16 cellular contexts compared by ENCODE assay signal in the genomic region with DNA sequence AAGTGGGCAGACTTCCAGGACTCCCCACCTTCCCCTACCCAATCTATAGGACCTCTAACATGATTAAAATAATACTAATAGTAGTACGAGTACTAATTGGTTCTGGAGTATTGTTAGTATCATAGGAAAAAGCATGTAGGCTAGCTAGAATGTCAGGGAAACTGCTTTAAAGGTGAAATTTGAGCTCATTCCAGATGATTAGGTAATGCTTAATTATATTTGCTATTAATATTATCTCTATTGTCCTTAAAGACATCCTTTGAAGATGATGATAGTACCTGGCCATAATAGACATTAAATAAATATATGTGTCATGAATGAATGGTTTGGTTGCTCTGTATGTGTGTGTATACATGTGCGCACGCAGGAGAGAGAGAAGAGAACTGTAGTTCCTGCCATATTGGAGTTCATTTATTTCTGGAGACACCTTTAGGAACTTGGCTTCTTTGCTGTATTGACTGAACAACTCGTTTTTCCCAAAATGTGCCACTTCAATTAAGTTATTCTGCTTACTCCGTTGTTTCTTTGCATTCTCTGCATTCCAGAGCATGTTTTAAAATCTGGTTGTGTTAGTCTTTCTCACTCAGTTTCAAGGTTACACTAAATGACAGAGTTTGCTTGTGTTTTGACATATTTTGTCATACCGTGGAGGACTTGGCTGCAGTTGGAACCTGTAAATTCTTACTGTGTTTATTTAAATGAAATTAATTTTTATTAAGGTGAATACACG.
DNase-seq lines count a peak whose midpoint lies in the region; ATAC-seq, FAIRE-seq and TF ChIP-seq lines count a peak whose summit lies in the region.
"Had no signal": no experiment of that assay in that cellular context is flagged by ENCODE, and none has a peak within 500 bp of the region (broad histone marks: within the 10 kb centered on the region; RNA-seq: fewer than 3 reads in every experiment).

No MANE protein-coding gene starts in this region.

- WGBS in A549 (ENCODE audit: missing lambda C conversion rate): 54% methylated on average over 7 of the region's 7 CpGs

- peak overlapping the region; percentile 69 for H3K27ac Mint-ChIP-seq in progenitor cell of endocrine pancreas

- H3K4me3 Mint-ChIP-seq in progenitor cell of endocrine pancreas (ENCODE audit: low read depth): no peak overlapping the region
- H3K4me3 Mint-ChIP-seq: natural killer cell had no signal

- ATAC-seq in A549 (no peak), HG03095 (IDR thresholded peaks at IDR 0.05; ENCODE audit: unreplicated experiment) (no peak)
- ATAC-seq: esophagus mucosa, lower lobe of right lung, natural killer cell had no signal

- TF ChIP-seq CTCF in A549 (IDR thresholded peaks at IDR 0.05): no peak
- TF ChIP-seq CTCF in choroid plexus epithelial cell (conservative IDR thresholded peaks at IDR 0.05; ENCODE audit: low read depth, low read length): no peak
- no peak for TF ChIP-seq CTCF in progenitor cell of endocrine pancreas (IDR thresholded peaks at IDR 0.05; ENCODE audit: unreplicated experiment)

- peaks cover 67% of the 10 kb centered on the region for H3K4me1 Mint-ChIP-seq in progenitor cell of endocrine pancreas (ENCODE audit: low read depth)

- TF ChIP-seq RAD21 in A549 (conservative IDR thresholded peaks at IDR 0.05 in 1 of 2, IDR thresholded peaks at IDR 0.05 in 1 of 2): no peak

- no peaks in the 10 kb centered on the region for H3K9me3 Mint-ChIP-seq in progenitor cell of endocrine pancreas (ENCODE audit: low read depth)
- H3K9me3 Mint-ChIP-seq: natural killer cell had no signal

- peaks cover 76% of the 10 kb centered on the region for H3K4me1 ChIP-seq in A549

- CTCF ChIA-PET in A549 (lab: Yijun Ruan, JAX): interaction anchor here (0.6 to 1.2 kb wide), 2 partner anchors 9 to 94 kb away, joined by 3 to 4 read pairs; no protein-coding TSS in a partner anchor

- no peaks in the 10 kb centered on the region for H3K36me3 Mint-ChIP-seq in progenitor cell of endocrine pancreas (ENCODE audit: insufficient read depth)
- H3K36me3 Mint-ChIP-seq: natural killer cell had no signal

- DNase-seq in A549 (ENCODE audit: low read depth in 1 of 2, low spot score in 1 of 2) (no peak), NCI-H1417 (lab: John Stamatoyannopoulos, UW) (peak in 2 of 3 experiments; percentile 13 to 68), choroid plexus epithelial cell (ENCODE audit: low read depth) (peak; percentile 20), progenitor cell of endocrine pancreas (ENCODE audit: low spot score, unreplicated experiment) (no peak), kidney tubule cell (ENCODE audit: low spot score) (no peak), cerebellar nuclear complex (lab: John Stamatoyannopoulos, UW) (no peak), NCI-H1092 (lab: John Stamatoyannopoulos, UW) (no peak)
- DNase-seq: activated naive CD4-positive, alpha-beta T cell; H7; lower lobe of right lung; MG63; natural killer cell had no signal

- POLR2A ChIA-PET in A549 (lab: Yijun Ruan, JAX): interaction anchor here (0.6 kb wide), 1 partner anchor 306 kb away, joined by 3 read pairs; no protein-coding TSS in a partner anchor

- H3K4me3 ChIP-seq in A549 (no peak overlapping the region), choroid plexus epithelial cell (ENCODE audit: low read depth, low read length) (no peak overlapping the region)
- H3K4me3 ChIP-seq: lower lobe of right lung, MG63, SJSA1 had no signal

- peak overlapping the region; percentile 92 for H3K4me2 ChIP-seq in A549

- no peak overlapping the region; a peak in 2 of 6 replicates for H3K27ac ChIP-seq in A549
- H3K27ac ChIP-seq: HL-60, SJSA1 had no signal

- no peak for TF ChIP-seq EP300 in A549 (IDR thresholded peaks at IDR 0.05)

- no peaks in the 10 kb centered on the region for H3K27me3 Mint-ChIP-seq in progenitor cell of endocrine pancreas

- TF ChIP-seq POLR2A in A549 (IDR thresholded peaks at IDR 0.05; ENCODE audit: low read length): no peak

- no peak for FAIRE-seq in A549 (lab: Jason Lieb, UNC)

- H3K9me3 ChIP-seq in A549: no peaks in the 10 kb centered on the region
- H3K9me3 ChIP-seq: lower lobe of right lung, MG63, SJSA1 had no signal

TF ChIP-seq in A549, 52 proteins besides CTCF, POLR2A, EP300 and RAD21:
- no peak for TF ChIP-seq ZNF302 (CRISPR knock-in tag; IDR thresholded peaks at IDR 0.05)
- no peak for TF ChIP-seq NR3C1 (IDR thresholded peaks at IDR 0.05)
- no peak for TF ChIP-seq HES2 (IDR thresholded peaks at IDR 0.05)
- TF ChIP-seq, protein P1, sequence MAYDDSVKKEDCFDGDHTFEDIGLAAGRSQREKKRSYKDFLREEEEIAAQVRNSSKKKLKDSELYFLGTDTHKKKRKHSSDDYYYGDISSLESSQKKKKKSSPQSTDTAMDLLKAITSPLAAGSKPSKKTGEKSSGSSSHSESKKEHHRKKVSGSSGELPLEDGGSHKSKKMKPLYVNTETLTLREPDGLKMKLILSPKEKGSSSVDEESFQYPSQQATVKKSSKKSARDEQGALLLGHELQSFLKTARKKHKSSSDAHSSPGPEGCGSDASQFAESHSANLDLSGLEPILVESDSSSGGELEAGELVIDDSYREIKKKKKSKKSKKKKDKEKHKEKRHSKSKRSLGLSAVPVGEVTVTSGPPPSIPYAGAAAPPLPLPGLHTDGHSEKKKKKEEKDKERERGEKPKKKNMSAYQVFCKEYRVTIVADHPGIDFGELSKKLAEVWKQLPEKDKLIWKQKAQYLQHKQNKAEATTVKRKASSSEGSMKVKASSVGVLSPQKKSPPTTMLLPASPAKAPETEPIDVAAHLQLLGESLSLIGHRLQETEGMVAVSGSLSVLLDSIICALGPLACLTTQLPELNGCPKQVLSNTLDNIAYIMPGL (CRISPR knock-in tag; IDR thresholded peaks at IDR 0.05; ENCODE audit: borderline replicate concordance): no peak
- no peak for TF ChIP-seq RARB (CRISPR knock-in tag; IDR thresholded peaks at IDR 0.05)
- no peak for TF ChIP-seq TP53 (CRISPR knock-in tag; IDR thresholded peaks at IDR 0.05)
- no peak for TF ChIP-seq CBX8 (IDR thresholded peaks at IDR 0.05)
- no peak for TF ChIP-seq ZSCAN20 (CRISPR knock-in tag; IDR thresholded peaks at IDR 0.05)
- no peak for TF ChIP-seq POLR2AphosphoS2 (conservative IDR thresholded peaks at IDR 0.05; ENCODE audit: low read length)
- no peak for TF ChIP-seq RCOR1 (IDR thresholded peaks at IDR 0.05; ENCODE audit: low read depth, low read length)

Comparison
In these comparisons a context has a peak if more than half of its experiments do, and no peak if none do; other contexts are left out.
1. DNase-seq: peak in NCI-H1417 (2 of 3) and choroid plexus epithelial cell (single experiment); none in A549 (0 of 2), progenitor cell of endocrine pancreas (single experiment), kidney tubule cell (single experiment), cerebellar nuclear complex (0 of 2) and NCI-H1092 (single experiment).